In genomic region chr14:99280852-99281251, GRCh38 we compare ENCODE assay signal across 22 cellular contexts. TPM values are rescaled to one million over a fixed set of nuclear protein-coding genes. Genes with fewer than 3 reads are reported as not detected.
DNase-seq lines count a peak whose midpoint lies in the region; ATAC-seq, FAIRE-seq and TF ChIP-seq lines count a peak whose summit lies in the region.
"Had no signal": no experiment of that assay in that cellular context is flagged by ENCODE, and none has a peak within 500 bp of the region (broad histone marks: within the 10 kb centered on the region; RNA-seq: fewer than 3 reads in every experiment).

No MANE protein-coding gene starts in this region.

- peaks cover 26% of the 10 kb centered on the region for H3K4me1 Mint-ChIP-seq in activated CD8-positive, alpha-beta memory T cell treated with anti-CD3 and anti-CD28 coated beads, Interleukin-2, amount 10 ng/mL, durations not matched to agents 7 days and 5 days
- no peaks in the 10 kb centered on the region for H3K4me1 Mint-ChIP-seq in osteocyte (ENCODE audit: unreplicated experiment)

- TF ChIP-seq CTCF in Loucy (conservative IDR thresholded peaks at IDR 0.05; ENCODE audit: low read length) = no peak
- no peak for TF ChIP-seq CTCF in H1 (IDR thresholded peaks at IDR 0.05; ENCODE audit: control extremely low read depth in 1 of 3, insufficient read depth in 1 of 3, low read depth in 1 of 3, low read length in 3 of 3)
- no peak for TF ChIP-seq CTCF in osteocyte (IDR thresholded peaks at IDR 0.05)

- WGBS in H1 (ENCODE audit: extremely low coverage in 1 of 2, insufficient coverage in 1 of 2, insufficient read length in 1 of 2, insufficient replicate concordance in 2 of 2, low coverage in 1 of 2, low lambda C conversion rate in 2 of 2, missing lambda C conversion rate in 1 of 2), 2 experiments = 92% methylated on average over 4 of the region's 4 CpGs; no CpG with 5 or more reads in 1 of the 2 experiments

- H3K9me3 ChIP-seq in Loucy (ENCODE audit: insufficient read depth, low read depth, low read length) = no peaks in the 10 kb centered on the region
- H3K9me3 ChIP-seq in H1 (ENCODE audit: insufficient read depth in 2 of 2, low read depth in 1 of 2, low read length in 1 of 2) = no peaks in the 10 kb centered on the region
- H3K9me3 ChIP-seq: BLaER1 had no signal

- H4K20me1 ChIP-seq in Loucy (ENCODE audit: insufficient read depth, low read length, poor library complexity, severe bottlenecking) (no peaks in the 10 kb centered on the region), H1 (replicated peaks in 1 of 2; ENCODE audit: control insufficient read depth in 1 of 2, insufficient read depth in 2 of 2, low read length in 2 of 2) (no peaks in the 10 kb centered on the region)
- H4K20me1 ChIP-seq: BLaER1 had no signal

- CTCF ChIA-PET in activated CD8-positive, alpha-beta memory T cell treated with anti-CD3 and anti-CD28 coated beads, Interleukin-2, amount 10 ng/mL, durations not matched to agents 7 days and 5 days (lab: Charles Lee) = interaction anchor here (0.9 to 1.0 kb wide), 2 partner anchors 39 to 135 kb away, joined by 3 to 4 read pairs; no protein-coding TSS in a partner anchor
- CTCF ChIA-PET in H1 (lab: Charles Lee; ENCODE audit: partially characterized antibody) = interaction anchor here (0.7 to 1.5 kb wide), 2 partner anchors 47 to 666 kb away, joined by 3 read pairs; no protein-coding TSS in a partner anchor

- no peak overlapping the region for H2BK12ac ChIP-seq in H1 (ENCODE audit: low read depth, low read length)

- no peak overlapping the region for H3K27ac Mint-ChIP-seq in activated CD8-positive, alpha-beta memory T cell treated with anti-CD3 and anti-CD28 coated beads, Interleukin-2, amount 10 ng/mL, durations not matched to agents 7 days and 5 days
- no peak overlapping the region for H3K27ac Mint-ChIP-seq in osteocyte (ENCODE audit: unreplicated experiment)
- H3K27ac Mint-ChIP-seq: GM23338 had no signal

- H3K79me2 ChIP-seq in Loucy (ENCODE audit: insufficient read depth, low read length) (no peaks in the 10 kb centered on the region), H1 (ENCODE audit: control insufficient read depth in 1 of 2, insufficient read depth in 2 of 2, low read length in 2 of 2) (no peaks in the 10 kb centered on the region)

- intact Hi-C loops in Right ventricle myocardium superior (cut with DNase I) = no loop called here

- 0 out of 2 replicates have a peak overlapping the region, but pooled peaks have one; percentile 1 for H2BK5ac ChIP-seq in H1 (ENCODE audit: low read depth, low read length)

- H3K18ac ChIP-seq in H1 (ENCODE audit: extremely low read depth, low read length) = no peak overlapping the region

- no peak overlapping the region for H3K4ac ChIP-seq in H1 (replicated peaks; ENCODE audit: insufficient read length, low read depth, low read length)

- no peaks in the 10 kb centered on the region for H3K36me3 ChIP-seq in Loucy (ENCODE audit: insufficient read depth, low read length)
- H3K36me3 ChIP-seq in H1 (ENCODE audit: control insufficient read depth in 2 of 4, insufficient read depth in 4 of 4, low read length in 3 of 4) = no peaks in the 10 kb centered on the region
- H3K36me3 ChIP-seq: BLaER1 had no signal

- no peak overlapping the region for H3K4me3 Mint-ChIP-seq in activated CD8-positive, alpha-beta memory T cell treated with anti-CD3 and anti-CD28 coated beads, Interleukin-2, amount 10 ng/mL, durations not matched to agents 7 days and 5 days
- no peak overlapping the region for H3K4me3 Mint-ChIP-seq in osteocyte (ENCODE audit: unreplicated experiment)
- H3K4me3 Mint-ChIP-seq: GM23338 had no signal

- H3K27me3 Mint-ChIP-seq in activated CD8-positive, alpha-beta memory T cell treated with anti-CD3 and anti-CD28 coated beads, Interleukin-2, amount 10 ng/mL, durations not matched to agents 7 days and 5 days = peaks cover 13% of the 10 kb centered on the region
- H3K27me3 Mint-ChIP-seq in osteocyte (ENCODE audit: unreplicated experiment) = peaks cover 59% of the 10 kb centered on the region

- no peak overlapping the region for H3K23ac ChIP-seq in H1 (ENCODE audit: insufficient read length)

- no peak overlapping the region for H3K56ac ChIP-seq in H1 (replicated peaks; ENCODE audit: insufficient read length, low read depth, low read length)

- no peak overlapping the region for H4K91ac ChIP-seq in H1 (replicated peaks; ENCODE audit: insufficient read length, low read length)

- H2AK5ac ChIP-seq in H1 (ENCODE audit: low read depth, low read length) = no peak overlapping the region

- H2BK20ac ChIP-seq in H1 (ENCODE audit: low read length) = no peak overlapping the region

- H3K23me2 ChIP-seq in H1 (ENCODE audit: low read depth, low read length) = no peaks in the 10 kb centered on the region

- peak overlapping the region; percentile 73; the same call in 1 of the 2 replicates for H2BK15ac ChIP-seq in H1 (ENCODE audit: low read length)

- H3K79me1 ChIP-seq in H1 (ENCODE audit: low read depth, low read length) = no peaks in the 10 kb centered on the region

- no peak overlapping the region for H3K14ac ChIP-seq in H1 (ENCODE audit: insufficient read length)

- H2AFZ ChIP-seq in Loucy (ENCODE audit: low read length) = 0 out of 2 replicates have a peak overlapping the region, but pooled peaks have one; percentile 65
- no peak overlapping the region for H2AFZ ChIP-seq in H1 (ENCODE audit: low read length)

- no peaks in the 10 kb centered on the region for H3K9me2 ChIP-seq in Loucy (replicated peaks; ENCODE audit: low read depth, low read length)

- H4K5ac ChIP-seq in H1 (ENCODE audit: insufficient read length, low read depth, low read length) = no peak overlapping the region

- no peak for TF ChIP-seq RAD21 in H1 (IDR thresholded peaks at IDR 0.05 in 1 of 2, conservative IDR thresholded peaks at IDR 0.05 in 1 of 2; ENCODE audit: low read depth in 2 of 2, low read length in 2 of 2)

- no peak overlapping the region for H2BK120ac ChIP-seq in H1 (replicated peaks; ENCODE audit: low read depth, low read length)

- H3K27me3 ChIP-seq in Loucy (ENCODE audit: insufficient read depth, low read length, poor library complexity, severe bottlenecking) (no peaks in the 10 kb centered on the region), H1 (replicated peaks in 1 of 4; ENCODE audit: control insufficient read depth in 3 of 4, extremely low read depth in 1 of 4, insufficient read depth in 3 of 4, low read length in 3 of 4) (no peaks in the 10 kb centered on the region)

- H3K9ac ChIP-seq in Loucy (ENCODE audit: low read depth, low read length, poor library complexity, severe bottlenecking) (no peak overlapping the region), H1 (replicated peaks in 1 of 4; ENCODE audit: extremely low read depth in 1 of 4, low read depth in 3 of 4, low read length in 3 of 4) (no peak overlapping the region)
- H3K9ac ChIP-seq: BLaER1 had no signal

- peaks cover 1% of the 10 kb centered on the region; the same call in 1 of the 2 replicates for H3F3A ChIP-seq in Loucy (ENCODE audit: low read depth)

- H3K4me2 ChIP-seq in Loucy (ENCODE audit: low read depth, low read length, poor library complexity, severe bottlenecking) (no peak overlapping the region), H1 (ENCODE audit: insufficient read depth in 1 of 2, low read depth in 2 of 2, low read length in 2 of 2) (no peak overlapping the region)
- H3K4me2 ChIP-seq: BLaER1, GM23338 had no signal

- H4K8ac ChIP-seq in H1 (ENCODE audit: extremely low read depth, insufficient read depth, low read length) = no peak overlapping the region; the same call in 1 of the 2 replicates

- POLR2A ChIA-PET in H1 (lab: Charles Lee; ENCODE audit: partially characterized antibody) = interaction anchor here (0.8 to 1.1 kb wide), 2 partner anchors 10 to 20 kb away, joined by 3 read pairs; no protein-coding TSS in a partner anchor

- no peak for DNase-seq in activated CD8-positive, alpha-beta memory T cell treated with anti-CD3 and anti-CD28 coated beads, Interleukin-2, amount 10 ng/mL, durations not matched to agents 7 days and 5 days
- DNase-seq in activated CD8-positive, alpha-beta memory T cell treated with anti-CD3 and anti-CD28 coated beads for 24 hours = no peak
- no peak for DNase-seq in H1 (ENCODE audit: low read depth in 1 of 2, low spot score in 2 of 2)
- DNase-seq in osteocyte (ENCODE audit: extremely low spot score, unreplicated experiment) = peak; percentile 32
- DNase-seq in Right ventricle myocardium superior = no peak
- no peak for DNase-seq in stimulated activated CD4-positive, alpha-beta T cell treated with anti-CD3 and anti-CD28 coated beads, Interleukin-4, amount 100 ng/mL, for 24 hours
- DNase-seq: DMS 273 treated with DMSO at 0.1 percent for 48 hours; GF-D8; MV-4-11; NCI-H1417; NCI-H1930; NCI-H526 treated with DMSO at 0.1 percent for 48 hours; NK-92 treated with Interleukin-12 subunit alpha and Interleukin-12 subunit beta, amount 100 ng/mL, for 24 hours had no signal

- no peak overlapping the region for H3K27ac ChIP-seq in H1 (ENCODE audit: low read depth, low read length)
- H3K27ac ChIP-seq: BLaER1 had no signal

- H3K36me3 Mint-ChIP-seq in activated CD8-positive, alpha-beta memory T cell treated with anti-CD3 and anti-CD28 coated beads, Interleukin-2, amount 10 ng/mL, durations not matched to agents 7 days and 5 days = peaks cover 6% of the 10 kb centered on the region
- no peaks in the 10 kb centered on the region for H3K36me3 Mint-ChIP-seq in osteocyte (ENCODE audit: unreplicated experiment)

- no peak for TF ChIP-seq EP300 in H1 (IDR thresholded peaks at IDR 0.05; ENCODE audit: borderline replicate concordance in 1 of 2, low read depth in 2 of 2, low read length in 2 of 2)

- FAIRE-seq in H1 (lab: Jason Lieb, UNC) = no peak
- FAIRE-seq: A204.1, GM12891, GM18507, K562 had no signal

- no peaks in the 10 kb centered on the region for H3K9me3 Mint-ChIP-seq in activated CD8-positive, alpha-beta memory T cell treated with anti-CD3 and anti-CD28 coated beads, Interleukin-2, amount 10 ng/mL, durations not matched to agents 7 days and 5 days (ENCODE audit: low read depth)
- H3K9me3 Mint-ChIP-seq in osteocyte (ENCODE audit: unreplicated experiment) = no peaks in the 10 kb centered on the region
- H3K9me3 Mint-ChIP-seq: GM23338 had no signal

- H3K4me1 ChIP-seq in Loucy (ENCODE audit: insufficient read depth, low read length, poor library complexity, severe bottlenecking) (no peaks in the 10 kb centered on the region), H1 (replicated peaks in 1 of 4; ENCODE audit: control insufficient read depth in 3 of 4, insufficient read depth in 4 of 4, low read length in 3 of 4) (peaks cover 0 to 11% (median 6%) of the 10 kb centered on the region in 4 experiments)
- H3K4me1 ChIP-seq: BLaER1 had no signal

- peak; percentile 30 for ATAC-seq in activated CD8-positive, alpha-beta memory T cell treated with anti-CD3 and anti-CD28 coated beads, Interleukin-2, amount 10 ng/mL, durations not matched to agents 7 days and 5 days
- ATAC-seq in Right ventricle myocardium superior (ENCODE audit: poor library complexity) (no peak), GM18867 (IDR thresholded peaks at IDR 0.05; ENCODE audit: unreplicated experiment) (no peak)
- ATAC-seq: GM23338, K562 had no signal

- no peak overlapping the region for H3K4me3 ChIP-seq in Loucy (ENCODE audit: low read length, poor library complexity, severe bottlenecking)
- H3K4me3 ChIP-seq in H1 (ENCODE audit: extremely low read depth in 1 of 4, insufficient read depth in 2 of 4, low read depth in 3 of 4, low read length in 4 of 4) = no peak overlapping the region
- H3K4me3 ChIP-seq: BLaER1, GM23338, K562 had no signal

- TF ChIP-seq POLR2A in H1 (IDR thresholded peaks at IDR 0.05; ENCODE audit: control extremely low read depth in 1 of 2, low read depth in 2 of 2, low read length in 2 of 2) = no peak

RNA-seq across cellular contexts. Expression of gene BCL11B, which starts 8.9 kb away (rescaled TPM):
- 10 to 100 TPM; 53.0 to 66.2 TPM for total RNA-seq in activated CD8-positive, alpha-beta memory T cell treated with anti-CD3 and anti-CD28 coated beads, Interleukin-2, amount 10 ng/mL, durations not matched to agents 7 days and 5 days
- total RNA-seq in H1 (2021; fragmentation: NEBNext Ultra II Directional; extraction: Animal tissue kit (Norgen Biotek cat#: 25700)) = 5.9 TPM in 2 replicates
- polyA plus RNA-seq in H1 (2011; rRNA removed) = 0.63 and 0.80 TPM in 2 replicates
- polyA plus RNA-seq in H1 (2011; cell fraction: cytosol; rRNA removed) = 0.85 TPM
- polyA plus RNA-seq in H1 (2011; cell fraction: nucleus; rRNA removed) = 1.5 TPM
- polyA plus RNA-seq in H1 (2012, experiment 1 of 2) = 1.1 to 2.2 TPM (median 1.2 TPM) in 4 replicates
- polyA plus RNA-seq in H1 (2012, experiment 2 of 2) = 0.22 TPM
- 2.1 TPM for polyA plus RNA-seq in H1 (2013, experiment 1 of 2)
- 2.1 TPM for polyA plus RNA-seq in H1 (2013, experiment 2 of 2)
- 1.7 and 1.9 TPM in 2 replicates for polyA minus RNA-seq in H1 (2011; rRNA and poly(A)+ RNA removed)
- polyA minus RNA-seq in H1 (2011; cell fraction: cytosol; rRNA and poly(A)+ RNA removed) = 3.2 TPM
- polyA minus RNA-seq in H1 (2011; cell fraction: nucleus; rRNA and poly(A)+ RNA removed) = 4.1 TPM
- total RNA-seq in osteocyte (0.16 and 0.18 TPM in 2 replicates), Right ventricle myocardium superior (0.08 TPM)
- total RNA-seq: OCI-LY7 had no signal
- polyA plus RNA-seq: K562 had no signal
